ENCODE assay signal across 14 cellular contexts in genomic region chr17:61349350-61349749, GRCh38. TPM values are rescaled to one million over a fixed set of nuclear protein-coding genes. Genes with fewer than 3 reads are reported as not detected.
DNase-seq lines count a peak whose midpoint lies in the region; ATAC-seq and TF ChIP-seq lines count a peak whose summit lies in the region.
"Had no signal": no experiment of that assay in that cellular context is flagged by ENCODE, and none has a peak within 500 bp of the region (broad histone marks: within the 10 kb centered on the region; RNA-seq: fewer than 3 reads in every experiment).

No MANE protein-coding gene starts in this region.

- H3K27ac Mint-ChIP-seq in nephron = peak overlapping the region in 2 of 3 experiments; percentile 24 to 35
- H3K27ac Mint-ChIP-seq: naive B cell had no signal

- no peak overlapping the region for H2AFZ ChIP-seq in MM.1S (ENCODE audit: low read length)

- H3K79me2 ChIP-seq in DOHH2 (ENCODE audit: control insufficient read depth, low read length) (no peaks in the 10 kb centered on the region), MM.1S (ENCODE audit: low read length) (no peaks in the 10 kb centered on the region)

- no peak overlapping the region for H3K9ac ChIP-seq in MM.1S (ENCODE audit: low read length)

- no peaks in the 10 kb centered on the region for H3K9me2 ChIP-seq in DOHH2 (replicated peaks; ENCODE audit: control insufficient read depth, low read length)
- H3K9me2 ChIP-seq in MM.1S (replicated peaks; ENCODE audit: insufficient read depth, low read length) = no peaks in the 10 kb centered on the region

- POLR2A ChIA-PET in HEK293 (lab: Yijun Ruan, JAX) = interaction anchor here (1.1 kb wide), 1 partner anchor 13 kb away, joined by 4 read pairs; no protein-coding TSS in a partner anchor

- TF ChIP-seq CTCF in DOHH2 (IDR thresholded peaks at IDR 0.05; ENCODE audit: low read depth, low read length, poor library complexity, severe bottlenecking) = peak; percentile 14
- TF ChIP-seq CTCF in HEK293 (tag by site-specific recombination; IDR thresholded peaks at IDR 0.05) = no peak
- peak; percentile 45 for TF ChIP-seq CTCF in astrocyte of the cerebellum (IDR thresholded peaks at IDR 0.05; ENCODE audit: low read depth, low read length, missing control alignments)
- TF ChIP-seq CTCF in nephron (IDR thresholded peaks at IDR 0.05; ENCODE audit: unreplicated experiment in 3 of 3) = no peak
- no peak; the same call in 1 of the 2 replicates for TF ChIP-seq CTCF in MM.1S (IDR thresholded peaks at IDR 0.05; ENCODE audit: low read length)

- no peaks in the 10 kb centered on the region for H3K27me3 ChIP-seq in DOHH2 (ENCODE audit: control insufficient read depth, low read length)
- no peaks in the 10 kb centered on the region for H3K27me3 ChIP-seq in MM.1S (replicated peaks; ENCODE audit: insufficient read depth, low read length)
- H3K27me3 ChIP-seq: thyroid gland had no signal

- no peak overlapping the region for H3K4me3 ChIP-seq in DOHH2 (ENCODE audit: low read length)
- no peak overlapping the region for H3K4me3 ChIP-seq in HEK293 (ENCODE audit: low read depth, low read length)
- H3K4me3 ChIP-seq in astrocyte of the cerebellum (ENCODE audit: low read depth, low read length) = no peak overlapping the region
- no peak overlapping the region for H3K4me3 ChIP-seq in MM.1S (ENCODE audit: low read length)
- H3K4me3 ChIP-seq: thyroid gland had no signal

- in situ Hi-C loops in astrocyte of the cerebellum (cut with HindIII; ENCODE audit: low sequenced_read_pairs) = no loop called here

- peaks cover 53% of the 10 kb centered on the region for H3K4me1 Mint-ChIP-seq in nephron
- H3K4me1 Mint-ChIP-seq: naive B cell had no signal

- CTCF ChIA-PET in HEK293 (lab: Yijun Ruan, JAX) = interaction anchor here (0.5 to 1.7 kb wide), 11 partner anchors 16 to 629 kb away, joined by 3 to 8 read pairs (median 3); no protein-coding TSS in a partner anchor

- ATAC-seq in left lobe of liver = no peak
- ATAC-seq in GM21423 (IDR thresholded peaks at IDR 0.05; ENCODE audit: unreplicated experiment) = no peak

- no peaks in the 10 kb centered on the region for H3K36me3 Mint-ChIP-seq in nephron (ENCODE audit: low read depth)
- H3K36me3 Mint-ChIP-seq: naive B cell had no signal

- H3K4me3 Mint-ChIP-seq in nephron = no peak overlapping the region
- H3K4me3 Mint-ChIP-seq: naive B cell had no signal

- no peaks in the 10 kb centered on the region for H3K9me3 ChIP-seq in DOHH2 (ENCODE audit: control insufficient read depth, insufficient read depth, low read length)
- H3K9me3 ChIP-seq in HEK293 (ENCODE audit: control insufficient read depth, insufficient read depth, low read depth, low read length) = no peaks in the 10 kb centered on the region
- no peaks in the 10 kb centered on the region for H3K9me3 ChIP-seq in MM.1S (replicated peaks; ENCODE audit: insufficient read depth, low read length)
- H3K9me3 ChIP-seq: thyroid gland had no signal

- no peak overlapping the region for H3K27ac ChIP-seq in DOHH2 (ENCODE audit: low read depth, low read length)
- no peak overlapping the region for H3K27ac ChIP-seq in HEK293 (ENCODE audit: extremely low read depth, low read depth, low read length)
- H3K27ac ChIP-seq in MM.1S (ENCODE audit: low read length) = no peak overlapping the region
- H3K27ac ChIP-seq: thyroid gland had no signal

- H3K4me2 ChIP-seq in DOHH2 (ENCODE audit: low read length) (no peak overlapping the region), MM.1S (ENCODE audit: low read depth, low read length) (no peak overlapping the region)

- H3K9me3 Mint-ChIP-seq in nephron = peaks cover 3% of the 10 kb centered on the region
- H3K9me3 Mint-ChIP-seq: naive B cell had no signal

- peaks cover 4% of the 10 kb centered on the region for H3K27me3 Mint-ChIP-seq in nephron (ENCODE audit: low read depth)
- H3K27me3 Mint-ChIP-seq: naive B cell had no signal

- no peaks in the 10 kb centered on the region for H3F3A ChIP-seq in DOHH2 (ENCODE audit: control insufficient read depth, insufficient read depth)
- no peaks in the 10 kb centered on the region for H3F3A ChIP-seq in MM.1S (ENCODE audit: insufficient read depth, low read length)

- H4K20me1 ChIP-seq in DOHH2 (ENCODE audit: control insufficient read depth, insufficient read depth, low read depth, low read length) (no peaks in the 10 kb centered on the region), MM.1S (ENCODE audit: insufficient read depth, low read length) (no peaks in the 10 kb centered on the region)

- H3K4me1 ChIP-seq in DOHH2 (ENCODE audit: control insufficient read depth, low read length) = no peaks in the 10 kb centered on the region
- no peaks in the 10 kb centered on the region; the same call in 1 of the 2 replicates for H3K4me1 ChIP-seq in HEK293 (ENCODE audit: control insufficient read depth, insufficient read depth, low read length)
- H3K4me1 ChIP-seq in MM.1S (ENCODE audit: low read length) = no peaks in the 10 kb centered on the region

- DNase-seq in astrocyte of the cerebellum (ENCODE audit: low read depth) = no peak
- DNase-seq in MM.1S = no peak
- DNase-seq in left lobe of liver (ENCODE audit: low spot score) = no peak
- DNase-seq: activated gamma-delta T cell, caudate nucleus, DMS79 treated with DMSO at 0.1 percent for 48 hours, naive B cell, NCI-H1092, NCI-H510A, thyroid gland had no signal

- H3K36me3 ChIP-seq in DOHH2 (ENCODE audit: control insufficient read depth, low read length) (no peaks in the 10 kb centered on the region), HEK293 (ENCODE audit: control insufficient read depth in 2 of 2, insufficient read depth in 1 of 2, low read length in 2 of 2) (no peaks in the 10 kb centered on the region), MM.1S (replicated peaks; ENCODE audit: insufficient read depth, low read length) (no peaks in the 10 kb centered on the region)
- H3K36me3 ChIP-seq: thyroid gland had no signal

TF ChIP-seq in HEK293, 187 proteins besides CTCF, POLR2A, EP300 and RAD21:
- TF ChIP-seq ZNF658 (tag by site-specific recombination; IDR thresholded peaks at IDR 0.05) (no peak), ZNF132 (tag by site-specific recombination; IDR thresholded peaks at IDR 0.05; ENCODE audit: borderline replicate concordance) (no peak), EGR2 (tag by site-specific recombination; IDR thresholded peaks at IDR 0.05; ENCODE audit: low read depth) (0 out of 2 replicates have a peak, but pooled peaks have one; percentile 6), SALL2 (tag by site-specific recombination; IDR thresholded peaks at IDR 0.05; ENCODE audit: borderline replicate concordance) (no peak)

RNA-seq across cellular contexts. Expression of gene TBX2, which starts 50.3 kb away (rescaled TPM):
- total RNA-seq in left lobe of liver = 7.4 TPM

Comparison
In these comparisons a context has a peak if more than half of its experiments do, and no peak if none do; other contexts are left out.
1. CTCF ChIP-seq: peak in DOHH2 (single experiment) and astrocyte of the cerebellum (single experiment); none in HEK293 (single experiment), nephron (0 of 3) and MM.1S (single experiment).